Comparison of ENCODE assay signal across 1 cellular context in the genomic region with DNA sequence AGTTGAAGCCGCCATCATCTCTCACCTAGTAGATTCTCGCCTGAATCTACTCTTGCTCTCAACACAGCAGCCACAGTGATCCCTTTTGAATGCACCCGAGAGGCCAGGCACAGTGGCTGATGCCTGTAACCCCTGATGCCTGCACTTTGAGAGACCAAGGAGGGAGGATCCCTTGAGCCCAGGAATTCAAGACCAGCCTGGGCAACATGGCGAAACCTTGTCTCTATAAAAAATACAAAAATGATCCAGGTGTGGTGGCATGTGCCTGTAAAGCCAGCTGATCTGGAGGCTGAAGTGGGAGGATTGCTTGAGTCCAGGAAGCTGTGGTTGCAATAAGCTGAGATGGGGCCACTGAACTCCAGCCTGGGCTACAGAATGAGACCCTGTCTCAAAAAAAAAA.
A peak's percentile ranks its signal among the peaks of the same experiment; 100 is the strongest.
TF ChIP-seq lines count a peak whose summit lies in the region.

No MANE protein-coding gene starts in this region.

TF ChIP-seq in HepG2, 621 proteins besides CTCF, POLR2A, EP300 and RAD21 (continued from another document):
- TF ChIP-seq ARID4A (CRISPR knock-in tag; IDR thresholded peaks at IDR 0.05; ENCODE audit: borderline replicate concordance): peak; percentile 14; the same call in 1 of the 2 replicates
- peak; percentile 30; the same call in 1 of the 2 replicates for TF ChIP-seq PHF21A (CRISPR knock-in tag; IDR thresholded peaks at IDR 0.05)
- TF ChIP-seq PHF8 (CRISPR knock-in tag; IDR thresholded peaks at IDR 0.05): 0 out of 2 replicates have a peak, but pooled peaks have one; percentile 7
- TF ChIP-seq ZNF784 (CRISPR knock-in tag; IDR thresholded peaks at IDR 0.05; ENCODE audit: borderline replicate concordance): 0 out of 2 replicates have a peak, but pooled peaks have one; percentile 25
- TF ChIP-seq ZNF33B (CRISPR knock-in tag; IDR thresholded peaks at IDR 0.05): 0 out of 2 replicates have a peak, but pooled peaks have one; percentile 45
- TF ChIP-seq KLF9 (CRISPR knock-in tag; IDR thresholded peaks at IDR 0.05; ENCODE audit: low read depth): no peak
- TF ChIP-seq FOXC1 (CRISPR knock-in tag; IDR thresholded peaks at IDR 0.05; ENCODE audit: borderline replicate concordance): peak; percentile 19; the same call in 1 of the 2 replicates
- TF ChIP-seq, protein P1, sequence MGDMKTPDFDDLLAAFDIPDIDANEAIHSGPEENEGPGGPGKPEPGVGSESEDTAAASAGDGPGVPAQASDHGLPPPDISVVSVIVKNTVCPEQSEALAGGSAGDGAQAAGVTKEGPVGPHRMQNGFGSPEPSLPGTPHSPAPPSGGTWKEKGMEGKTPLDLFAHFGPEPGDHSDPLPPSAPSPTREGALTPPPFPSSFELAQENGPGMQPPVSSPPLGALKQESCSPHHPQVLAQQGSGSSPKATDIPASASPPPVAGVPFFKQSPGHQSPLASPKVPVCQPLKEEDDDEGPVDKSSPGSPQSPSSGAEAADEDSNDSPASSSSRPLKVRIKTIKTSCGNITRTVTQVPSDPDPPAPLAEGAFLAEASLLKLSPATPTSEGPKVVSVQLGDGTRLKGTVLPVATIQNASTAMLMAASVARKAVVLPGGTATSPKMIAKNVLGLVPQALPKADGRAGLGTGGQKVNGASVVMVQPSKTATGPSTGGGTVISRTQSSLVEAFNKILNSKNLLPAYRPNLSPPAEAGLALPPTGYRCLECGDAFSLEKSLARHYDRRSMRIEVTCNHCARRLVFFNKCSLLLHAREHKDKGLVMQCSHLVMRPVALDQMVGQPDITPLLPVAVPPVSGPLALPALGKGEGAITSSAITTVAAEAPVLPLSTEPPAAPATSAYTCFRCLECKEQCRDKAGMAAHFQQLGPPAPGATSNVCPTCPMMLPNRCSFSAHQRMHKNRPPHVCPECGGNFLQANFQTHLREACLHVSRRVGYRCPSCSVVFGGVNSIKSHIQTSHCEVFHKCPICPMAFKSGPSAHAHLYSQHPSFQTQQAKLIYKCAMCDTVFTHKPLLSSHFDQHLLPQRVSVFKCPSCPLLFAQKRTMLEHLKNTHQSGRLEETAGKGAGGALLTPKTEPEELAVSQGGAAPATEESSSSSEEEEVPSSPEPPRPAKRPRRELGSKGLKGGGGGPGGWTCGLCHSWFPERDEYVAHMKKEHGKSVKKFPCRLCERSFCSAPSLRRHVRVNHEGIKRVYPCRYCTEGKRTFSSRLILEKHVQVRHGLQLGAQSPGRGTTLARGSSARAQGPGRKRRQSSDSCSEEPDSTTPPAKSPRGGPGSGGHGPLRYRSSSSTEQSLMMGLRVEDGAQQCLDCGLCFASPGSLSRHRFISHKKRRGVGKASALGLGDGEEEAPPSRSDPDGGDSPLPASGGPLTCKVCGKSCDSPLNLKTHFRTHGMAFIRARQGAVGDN (CRISPR knock-in tag; IDR thresholded peaks at IDR 0.05): peak; percentile 31; the same call in 1 of the 2 replicates
- no peak for TF ChIP-seq SPEN (CRISPR knock-in tag; IDR thresholded peaks at IDR 0.05; ENCODE audit: low read depth)
- no peak for TF ChIP-seq ZSCAN22 (CRISPR knock-in tag; IDR thresholded peaks at IDR 0.05)
